ENCODE assay signal across 9 cellular contexts in genomic region chr1:156663178-156663577, GRCh38. TPM values are rescaled to one million over a fixed set of nuclear protein-coding genes. Genes with fewer than 3 reads are reported as not detected.
DNase-seq lines count a peak whose midpoint lies in the region; ATAC-seq and TF ChIP-seq lines count a peak whose summit lies in the region.
"Had no signal": no experiment of that assay in that cellular context is flagged by ENCODE, and none has a peak within 500 bp of the region (broad histone marks: within the 10 kb centered on the region; RNA-seq: fewer than 3 reads in every experiment).

No MANE protein-coding gene starts in this region.

- H3K4me3 ChIP-seq in iPS-20b (ENCODE audit: low read length) (no peak overlapping the region), thoracic aorta (no peak overlapping the region)
- H3K4me3 ChIP-seq: adrenal gland had no signal

- peak overlapping the region; percentile 66; the same call in 1 of the 2 replicates for H3K9ac ChIP-seq in iPS-20b (ENCODE audit: low read depth, low read length)

- TF ChIP-seq CTCF in thoracic aorta (IDR thresholded peaks at IDR 0.05), result no peak

- DNase-seq in NCI-H524 (lab: John Stamatoyannopoulos, UW) (peak; percentile 49 to 72), NCI-H524 treated with DMSO at 0.1 percent for 48 hours (lab: John Stamatoyannopoulos, UW) (no peak), thoracic aorta (ENCODE audit: low spot score) (peak; percentile 77), ureter (ENCODE audit: low spot score) (no peak), OCI-M2 (lab: John Stamatoyannopoulos, UW; ENCODE audit: unreplicated experiment) (no peak)

- H3K4me1 ChIP-seq in iPS-20b (ENCODE audit: insufficient read depth, low read length) (peaks cover 68% of the 10 kb centered on the region), thoracic aorta (ENCODE audit: control insufficient read depth in 1 of 2, low read depth in 2 of 2) (peaks cover 58 to 86% of the 10 kb centered on the region in 2 donors)

- ATAC-seq in thoracic aorta (ENCODE audit: insufficient number of reproducible peaks, low FRiP score, low read depth), result no peak
- ATAC-seq in HG02678 (IDR thresholded peaks at IDR 0.05; ENCODE audit: unreplicated experiment), result no peak

- H3K27me3 ChIP-seq in iPS-20b (ENCODE audit: insufficient read depth, low read length) (peaks cover 15% of the 10 kb centered on the region), thoracic aorta (replicated peaks; ENCODE audit: insufficient read depth) (no peaks in the 10 kb centered on the region)
- H3K27me3 ChIP-seq: adrenal gland had no signal

- no peaks in the 10 kb centered on the region for H3K9me3 ChIP-seq in iPS-20b (ENCODE audit: insufficient read depth, low read depth, low read length)
- no peaks in the 10 kb centered on the region for H3K9me3 ChIP-seq in thoracic aorta
- H3K9me3 ChIP-seq: adrenal gland had no signal

- H3K27ac ChIP-seq in angular gyrus (ENCODE audit: low read depth, low read length) (peak overlapping the region; percentile 31), iPS-20b (ENCODE audit: low read length) (peak overlapping the region; percentile 38), thoracic aorta (peak overlapping the region; percentile 81 to 94)

- no peaks in the 10 kb centered on the region for H3K36me3 ChIP-seq in iPS-20b (ENCODE audit: insufficient read depth, low read depth, low read length)
- no peaks in the 10 kb centered on the region for H3K36me3 ChIP-seq in thoracic aorta
- H3K36me3 ChIP-seq: adrenal gland had no signal

RNA-seq across cellular contexts. Expression of gene NES, which starts 14.0 kb away (rescaled TPM):
- 10 to 100 TPM; 30.6 to 30.9 TPM for total RNA-seq in thoracic aorta
- 42.4 TPM for total RNA-seq in ureter

RNA-seq across cellular contexts. Expression of gene BCAN, which starts 21.3 kb away (rescaled TPM):
- total RNA-seq in thoracic aorta, result under 1 TPM; 0.54 to 0.99 TPM
- total RNA-seq in ureter, result 1.1 TPM

RNA-seq across cellular contexts. Expression of gene CRABP2, which starts 42.2 kb away (rescaled TPM):
- total RNA-seq in thoracic aorta (1 to 10 TPM; 1.3 to 7.0 TPM), ureter (229 TPM)

RNA-seq across cellular contexts. Expression of gene HAPLN2, which starts 44.0 kb away (rescaled TPM):
- total RNA-seq in thoracic aorta, result 1 to 10 TPM in 1 of 2 donors, not detected in 1; 1.2 TPM
- total RNA-seq in ureter, result 5.6 TPM

Comparison
In these comparisons a context has a peak if more than half of its experiments do, and no peak if none do; other contexts are left out.
1. DNase-seq: peak in NCI-H524 (2 of 2) and thoracic aorta (single experiment); none in NCI-H524 treated with DMSO at 0.1 percent for 48 hours (single experiment), ureter (single experiment) and OCI-M2 (single experiment).
2. H3K27ac ChIP-seq: peak in every context shown above with its lines; median percentile 88 in thoracic aorta; 38 in iPS-20b; 31 in angular gyrus.
3. RNA of gene CRABP2, which starts 42.2 kb away (total RNA-seq): 229 TPM in ureter (single experiment); 1.3 to 7.0 TPM in thoracic aorta; every median in the first group is over 10 times any median in the second.